In the genomic region with DNA sequence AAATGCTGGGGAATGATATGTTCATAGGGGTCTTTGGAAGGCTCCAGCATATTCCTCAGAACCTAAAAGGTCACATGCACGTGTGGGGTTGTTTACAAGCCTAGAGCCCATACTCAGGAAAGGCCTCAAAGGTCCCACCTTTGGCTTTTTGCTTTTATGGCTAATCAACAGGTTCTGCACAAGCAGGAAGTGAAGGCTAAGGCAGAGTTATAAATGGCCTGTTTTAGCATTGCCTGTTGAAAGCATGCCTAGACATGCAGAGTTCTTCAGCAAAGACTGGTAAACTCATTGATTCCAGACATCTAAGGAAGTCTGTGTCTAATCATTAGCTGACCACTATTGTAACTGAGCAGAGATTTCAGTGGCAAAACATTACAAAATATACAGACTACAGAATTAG, we compare ENCODE assay signal across 1 cellular context.
A peak's percentile ranks its signal among the peaks of the same experiment; 100 is the strongest.
TF ChIP-seq lines count a peak whose summit lies in the region.

No MANE protein-coding gene starts in this region.

TF ChIP-seq in HepG2, 621 proteins besides CTCF, POLR2A, EP300 and RAD21 (continued from another document):
- TF ChIP-seq, protein P1, sequence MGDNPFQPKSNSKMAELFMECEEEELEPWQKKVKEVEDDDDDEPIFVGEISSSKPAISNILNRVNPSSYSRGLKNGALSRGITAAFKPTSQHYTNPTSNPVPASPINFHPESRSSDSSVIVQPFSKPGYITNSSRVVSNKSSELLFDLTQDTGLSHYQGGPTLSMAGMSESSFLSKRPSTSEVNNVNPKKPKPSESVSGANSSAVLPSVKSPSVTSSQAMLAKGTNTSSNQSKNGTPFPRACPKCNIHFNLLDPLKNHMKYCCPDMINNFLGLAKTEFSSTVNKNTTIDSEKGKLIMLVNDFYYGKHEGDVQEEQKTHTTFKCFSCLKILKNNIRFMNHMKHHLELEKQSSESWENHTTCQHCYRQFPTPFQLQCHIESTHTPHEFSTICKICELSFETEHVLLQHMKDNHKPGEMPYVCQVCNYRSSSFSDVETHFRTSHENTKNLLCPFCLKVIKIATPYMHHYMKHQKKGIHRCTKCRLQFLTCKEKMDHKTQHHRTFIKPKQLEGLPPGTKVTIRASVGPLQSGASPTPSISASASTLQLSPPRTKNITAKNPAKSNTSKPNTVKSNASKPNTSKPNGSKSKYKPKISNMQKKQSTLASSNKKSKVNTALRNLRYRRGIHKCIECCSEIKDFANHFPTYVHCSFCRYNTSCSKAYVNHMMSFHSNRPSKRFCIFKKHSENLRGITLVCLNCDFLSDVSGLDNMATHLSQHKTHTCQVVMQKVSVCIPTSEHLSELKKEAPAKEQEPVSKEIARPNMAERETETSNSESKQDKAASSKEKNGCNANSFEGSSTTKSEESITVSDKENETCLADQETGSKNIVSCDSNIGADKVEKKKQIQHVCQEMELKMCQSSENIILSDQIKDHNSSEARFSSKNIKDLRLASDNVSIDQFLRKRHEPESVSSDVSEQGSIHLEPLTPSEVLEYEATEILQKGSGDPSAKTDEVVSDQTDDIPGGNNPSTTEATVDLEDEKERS (CRISPR knock-in tag; IDR thresholded peaks at IDR 0.05) = peak; percentile 77
TF ChIP-seq in HepG2: peak in this region for 2.
